In the genomic region with DNA sequence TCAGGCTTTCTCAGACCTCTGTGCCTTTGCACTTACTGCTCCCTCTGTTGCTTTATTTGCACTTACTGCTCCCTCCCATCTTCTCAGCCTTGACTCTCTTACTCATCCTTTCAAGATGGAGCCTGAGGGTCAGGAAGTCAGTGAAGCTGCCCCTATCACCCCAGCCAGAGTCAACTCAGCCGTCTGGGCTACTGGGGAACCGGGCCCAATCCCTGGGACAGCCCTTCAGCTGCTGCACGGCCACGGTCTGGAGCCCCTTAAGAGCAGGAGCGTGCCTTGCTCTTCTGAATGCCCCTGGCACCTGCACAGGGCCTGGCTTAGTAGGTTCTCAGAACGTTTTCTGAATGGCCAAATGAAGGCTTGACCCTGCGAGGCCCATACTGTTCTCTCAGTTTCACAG, we compare ENCODE assay signal across 19 cellular contexts.
"Had no signal": no experiment of that assay in that cellular context is flagged by ENCODE, and none has a peak within 500 bp of the region (broad histone marks: within the 10 kb centered on the region; RNA-seq: fewer than 3 reads in every experiment).

No MANE protein-coding gene starts in this region.

- H3K9me3 ChIP-seq: esophagus muscularis mucosa, tibial artery had no signal

- H3K4me1 Mint-ChIP-seq: activated naive CD4-positive, alpha-beta T cell treated with anti-CD3 and anti-CD28 coated beads, Interleukin-2, amount 50 U/mL, for 24 hours had no signal

- H3K4me3 Mint-ChIP-seq: activated naive CD4-positive, alpha-beta T cell treated with anti-CD3 and anti-CD28 coated beads, Interleukin-2, amount 50 U/mL, for 24 hours; brain; effector memory CD8-positive, alpha-beta T cell; nephron had no signal

- H3K4me3 ChIP-seq: esophagus muscularis mucosa, tibial artery had no signal

- H3K27me3 Mint-ChIP-seq: activated naive CD4-positive, alpha-beta T cell treated with anti-CD3 and anti-CD28 coated beads, Interleukin-2, amount 50 U/mL, for 24 hours had no signal

- H3K27ac Mint-ChIP-seq: activated naive CD4-positive, alpha-beta T cell treated with anti-CD3 and anti-CD28 coated beads, Interleukin-2, amount 50 U/mL, for 24 hours; brain; effector memory CD8-positive, alpha-beta T cell had no signal

- H3K36me3 ChIP-seq: esophagus muscularis mucosa, tibial artery had no signal

- H3K9me3 Mint-ChIP-seq: activated naive CD4-positive, alpha-beta T cell treated with anti-CD3 and anti-CD28 coated beads, Interleukin-2, amount 50 U/mL, for 24 hours; effector memory CD8-positive, alpha-beta T cell; nephron had no signal

- DNase-seq: activated CD4-positive, alpha-beta T cell treated with anti-CD3 and anti-CD28 coated beads for 1 hour; activated CD4-positive, alpha-beta T cell treated with anti-CD3 and anti-CD28 coated beads, Interleukin-2, amount 50 U/mL, for 1 hour; activated gamma-delta T cell treated with Interleukin-2 at 50 U/mL for 16 hours; activated T-cell treated with anti-CD3 and anti-CD28 coated beads for 4 hours; anterior cingulate cortex; caudate nucleus; effector memory CD8-positive, alpha-beta T cell; hippocampal formation; left ventricle myocardium superior; nucleus accumbens; stimulated activated CD4-positive, alpha-beta T cell treated with anti-CD3 and anti-CD28 coated beads, Interleukin-4, amount 100 ng/mL, for 1 hour; stimulated activated naive CD8-positive, alpha-beta T cell treated with anti-CD3 and anti-CD28 coated beads, Interleukin-15, Interleukin-2, amounts not matched to agents 100 U/mL and 50 U/mL, for 24 hours; substantia nigra; T-helper 1 cell had no signal

- H3K27me3 ChIP-seq: tibial artery had no signal

- ATAC-seq: effector memory CD8-positive, alpha-beta T cell; left ventricle myocardium superior; stimulated activated naive CD8-positive, alpha-beta T cell treated with anti-CD3 and anti-CD28 coated beads, Interleukin-15, Interleukin-2, amounts not matched to agents 100 U/mL and 50 U/mL, for 24 hours had no signal

- H3K27ac ChIP-seq: esophagus muscularis mucosa had no signal

- H3K36me3 Mint-ChIP-seq: activated naive CD4-positive, alpha-beta T cell treated with anti-CD3 and anti-CD28 coated beads, Interleukin-2, amount 50 U/mL, for 24 hours; brain had no signal
